14 cellular contexts compared by ENCODE assay signal in the genomic region with DNA sequence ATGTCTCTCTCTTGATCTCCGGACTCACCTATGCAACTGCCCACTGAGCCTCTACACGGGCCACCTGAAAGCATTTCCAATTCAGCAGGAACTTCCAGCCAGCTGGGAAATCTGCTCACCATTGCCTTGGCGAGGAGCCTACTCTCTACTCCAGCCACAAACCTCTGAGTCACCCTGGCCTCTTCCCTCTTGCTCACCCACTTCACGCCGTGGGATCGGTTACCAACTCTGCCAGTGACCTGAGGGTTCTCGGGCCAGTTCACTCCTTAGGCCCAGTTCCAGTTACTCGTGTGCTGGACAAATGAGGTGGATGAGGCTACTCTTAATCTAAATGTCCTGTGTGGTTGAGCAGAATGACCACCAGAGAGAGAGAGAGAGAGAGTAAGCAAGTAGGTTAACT.
A peak's percentile ranks its signal among the peaks of the same experiment; 100 is the strongest.
DNase-seq lines count a peak whose midpoint lies in the region; ATAC-seq and TF ChIP-seq lines count a peak whose summit lies in the region.
"Had no signal": no experiment of that assay in that cellular context is flagged by ENCODE, and none has a peak within 500 bp of the region (broad histone marks: within the 10 kb centered on the region; RNA-seq: fewer than 3 reads in every experiment).

No MANE protein-coding gene starts in this region.

- H3K27ac Mint-ChIP-seq in activated CD8-positive, alpha-beta T cell treated with anti-CD3 and anti-CD28 coated beads, Interleukin-2, amount 10 ng/mL, durations not matched to agents 7 days and 5 days: no peak overlapping the region
- H3K27ac Mint-ChIP-seq: CD4-positive, alpha-beta memory T cell had no signal

- H3K27me3 Mint-ChIP-seq in activated CD8-positive, alpha-beta T cell treated with anti-CD3 and anti-CD28 coated beads, Interleukin-2, amount 10 ng/mL, durations not matched to agents 7 days and 5 days (ENCODE audit: low read depth): peaks cover 32% of the 10 kb centered on the region

- no peak overlapping the region for H3K27ac ChIP-seq in left lung
- H3K27ac ChIP-seq: tibial artery had no signal

- peak; percentile 88 for ATAC-seq in left lung
- ATAC-seq in HG02571 (IDR thresholded peaks at IDR 0.05; ENCODE audit: unreplicated experiment): no peak
- no peak for ATAC-seq in HG03520 (IDR thresholded peaks at IDR 0.05; ENCODE audit: unreplicated experiment)
- no peak for ATAC-seq in activated CD8-positive, alpha-beta T cell treated with anti-CD3 and anti-CD28 coated beads, Interleukin-2, amount 10 ng/mL, durations not matched to agents 7 days and 5 days
- ATAC-seq: K562 had no signal

- H3K4me3 ChIP-seq in astrocyte of the cerebellum (ENCODE audit: low read depth, low read length): no peak overlapping the region
- H3K4me3 ChIP-seq in left lung: no peak overlapping the region
- H3K4me3 ChIP-seq: K562, tibial artery had no signal

- no peaks in the 10 kb centered on the region for H3K36me3 Mint-ChIP-seq in activated CD8-positive, alpha-beta T cell treated with anti-CD3 and anti-CD28 coated beads, Interleukin-2, amount 10 ng/mL, durations not matched to agents 7 days and 5 days (ENCODE audit: low read depth)
- H3K36me3 Mint-ChIP-seq: CD4-positive, alpha-beta memory T cell had no signal

- peaks cover 0 to 3% of the 10 kb centered on the region in 2 donors for H3K4me1 ChIP-seq in left lung

- H3K9me3 Mint-ChIP-seq in activated CD8-positive, alpha-beta T cell treated with anti-CD3 and anti-CD28 coated beads, Interleukin-2, amount 10 ng/mL, durations not matched to agents 7 days and 5 days (ENCODE audit: insufficient read depth): no peaks in the 10 kb centered on the region

- POLR2A ChIA-PET in activated CD8-positive, alpha-beta T cell treated with anti-CD3 and anti-CD28 coated beads, Interleukin-2, amount 10 ng/mL, durations not matched to agents 7 days and 5 days (lab: Charles Lee): no interaction called here

- intact Hi-C loops in left lung (cut with DNase I): no loop called here

- H3K27me3 ChIP-seq in left lung: no peaks in the 10 kb centered on the region
- H3K27me3 ChIP-seq: tibial artery had no signal

- peak; percentile 87 for DNase-seq in AG08396 (ENCODE audit: low spot score)
- DNase-seq in HS-5 (ENCODE audit: low read depth): peak; percentile 69
- DNase-seq in astrocyte of the cerebellum (ENCODE audit: low read depth): peak; percentile 89
- peak; percentile 80 to 87 for DNase-seq in left lung
- no peak for DNase-seq in activated CD8-positive, alpha-beta T cell treated with anti-CD3 and anti-CD28 coated beads, Interleukin-2, amount 10 ng/mL, durations not matched to agents 7 days and 5 days
- DNase-seq in HuH-7.5 (ENCODE audit: low spot score): no peak
- DNase-seq: activated naive CD4-positive, alpha-beta T cell treated with anti-CD3 and anti-CD28 coated beads, Interleukin-2, amount 50 U/mL, for 16 hours; CD4-positive, alpha-beta memory T cell; NK-92 treated with Interleukin-12 subunit alpha and Interleukin-12 subunit beta, amount 100 ng/mL, for 24 hours; stimulated activated CD4-positive, alpha-beta T cell treated with anti-CD3 and anti-CD28 coated beads, Interleukin-4, amount 100 ng/mL, for 1 hour; tibial artery had no signal

- H3K4me1 Mint-ChIP-seq in activated CD8-positive, alpha-beta T cell treated with anti-CD3 and anti-CD28 coated beads, Interleukin-2, amount 10 ng/mL, durations not matched to agents 7 days and 5 days (ENCODE audit: low read depth): peaks cover 2% of the 10 kb centered on the region
- H3K4me1 Mint-ChIP-seq: CD4-positive, alpha-beta memory T cell had no signal

- no peaks in the 10 kb centered on the region for H3K9me3 ChIP-seq in left lung
- H3K9me3 ChIP-seq: tibial artery had no signal

- TF ChIP-seq CTCF in astrocyte of the cerebellum (IDR thresholded peaks at IDR 0.05; ENCODE audit: low read depth, low read length, missing control alignments): no peak
- no peak for TF ChIP-seq CTCF in left lung (IDR thresholded peaks at IDR 0.05)

- no peak overlapping the region for H3K4me3 Mint-ChIP-seq in activated CD8-positive, alpha-beta T cell treated with anti-CD3 and anti-CD28 coated beads, Interleukin-2, amount 10 ng/mL, durations not matched to agents 7 days and 5 days
- H3K4me3 Mint-ChIP-seq: CD4-positive, alpha-beta memory T cell had no signal

- H3K36me3 ChIP-seq in left lung: no peaks in the 10 kb centered on the region
- H3K36me3 ChIP-seq: tibial artery had no signal

- CTCF ChIA-PET in activated CD8-positive, alpha-beta T cell treated with anti-CD3 and anti-CD28 coated beads, Interleukin-2, amount 10 ng/mL, durations not matched to agents 7 days and 5 days (lab: Charles Lee): no interaction called here

- in situ Hi-C loops in astrocyte of the cerebellum (cut with HindIII; ENCODE audit: low sequenced_read_pairs): no loop called here

Comparison
In these comparisons a context has a peak if more than half of its experiments do, and no peak if none do; other contexts are left out.
1. DNase-seq: peak in AG08396 (single experiment), HS-5 (single experiment), astrocyte of the cerebellum (single experiment) and left lung (2 of 2); none in activated CD8-positive, alpha-beta T cell treated with anti-CD3 and anti-CD28 coated beads, Interleukin-2, amount 10 ng/mL, durations not matched to agents 7 days and 5 days (single experiment) and HuH-7.5 (single experiment).